Comparison of ENCODE assay signal across 1 cellular context in genomic region chr21:36479415-36480402, GRCh38.
TF ChIP-seq lines count a peak whose summit lies in the region.

CLDN14 (minus strand) TSS chr21:36480122; CDS start chr21:36461695, 18,427 bp downstream.

TF ChIP-seq in HepG2, 621 proteins besides CTCF, POLR2A, EP300 and RAD21 (continued from another document and continues in another):
- TF ChIP-seq ZNF646 (CRISPR knock-in tag; IDR thresholded peaks at IDR 0.05) (no peak), HOXA9 (CRISPR knock-in tag; IDR thresholded peaks at IDR 0.05; ENCODE audit: borderline replicate concordance) (no peak), SRSF4 (IDR thresholded peaks at IDR 0.05; ENCODE audit: low read depth, low read length, poor library complexity, severe bottlenecking) (no peak), HMGA1 (CRISPR knock-in tag; conservative IDR thresholded peaks at IDR 0.05) (no peak), ZNF766 (CRISPR knock-in tag; IDR thresholded peaks at IDR 0.05; ENCODE audit: borderline replicate concordance) (peak; percentile 61; the same call in 1 of the 2 replicates), ZNF572 (CRISPR knock-in tag; IDR thresholded peaks at IDR 0.05) (peak; percentile 65; the same call in 1 of the 2 replicates), REXO4 (CRISPR knock-in tag; IDR thresholded peaks at IDR 0.05; ENCODE audit: borderline replicate concordance) (no peak), ZKSCAN1 (IDR thresholded peaks at IDR 0.05; ENCODE audit: low read length) (peak; percentile 39; the same call in 1 of the 2 replicates), ZFP82 (CRISPR knock-in tag; IDR thresholded peaks at IDR 0.05; ENCODE audit: borderline replicate concordance) (no peak), MAFG (CRISPR knock-in tag; IDR thresholded peaks at IDR 0.05) (no peak; the same call in 1 of the 2 replicates), SMAD9 (CRISPR knock-in tag; IDR thresholded peaks at IDR 0.05) (no peak), ZBTB43 (CRISPR knock-in tag; conservative IDR thresholded peaks at IDR 0.05) (peak; percentile 81), HOXA5 (CRISPR knock-in tag; IDR thresholded peaks at IDR 0.05) (peak; percentile 68; the same call in 1 of the 2 replicates), MAFF (IDR thresholded peaks at IDR 0.05; ENCODE audit: low read depth, low read length) (no peak), ZNF776 (CRISPR knock-in tag; IDR thresholded peaks at IDR 0.05) (peak; percentile 62; the same call in 1 of the 2 replicates), ZNF609 (CRISPR knock-in tag; IDR thresholded peaks at IDR 0.05; ENCODE audit: borderline replicate concordance) (peak; percentile 92), CBX1 (IDR thresholded peaks at IDR 0.05; ENCODE audit: low read depth) (no peak), HHEX (CRISPR knock-in tag; IDR thresholded peaks at IDR 0.05) (peak; percentile 60; the same call in 1 of the 2 replicates), ATF6 (CRISPR knock-in tag; conservative IDR thresholded peaks at IDR 0.05) (no peak), ZNF30 (CRISPR knock-in tag; IDR thresholded peaks at IDR 0.05) (no peak), NR1H2 (CRISPR knock-in tag; IDR thresholded peaks at IDR 0.05; ENCODE audit: borderline replicate concordance, low read depth) (no peak), ELK4 (CRISPR knock-in tag; IDR thresholded peaks at IDR 0.05; ENCODE audit: borderline replicate concordance) (no peak), ZNF687 (CRISPR knock-in tag; IDR thresholded peaks at IDR 0.05) (peak; percentile 85), TEAD3 (CRISPR knock-in tag; optimal IDR thresholded peaks at IDR 0.05; ENCODE audit: borderline replicate concordance) (peak; percentile 93), NCOA1 (CRISPR knock-in tag; IDR thresholded peaks at IDR 0.05) (peak; percentile 80; the same call in 1 of the 2 replicates), ZNF614 (CRISPR knock-in tag; IDR thresholded peaks at IDR 0.05; ENCODE audit: borderline replicate concordance) (peak; percentile 92), TAF1 (CRISPR knock-in tag; IDR thresholded peaks at IDR 0.05) (no peak), TBP (CRISPR knock-in tag; IDR thresholded peaks at IDR 0.05) (no peak), ARNT2 (CRISPR knock-in tag; IDR thresholded peaks at IDR 0.05; ENCODE audit: low read depth) (0 out of 2 replicates have a peak, but pooled peaks have one; percentile 22), NCOA2 (CRISPR knock-in tag; IDR thresholded peaks at IDR 0.05) (peak; percentile 70; the same call in 1 of the 2 replicates), KLF13 (CRISPR knock-in tag; IDR thresholded peaks at IDR 0.05) (no peak), ZNF224 (CRISPR knock-in tag; IDR thresholded peaks at IDR 0.05) (0 out of 2 replicates have a peak, but pooled peaks have one; percentile 20), IRF9 (CRISPR knock-in tag; IDR thresholded peaks at IDR 0.05; ENCODE audit: borderline replicate concordance) (peak; percentile 80; the same call in 1 of the 2 replicates), CHD4 (IDR thresholded peaks at IDR 0.05; ENCODE audit: borderline replicate concordance, low read length) (peak; percentile 62; the same call in 1 of the 2 replicates), JUND (CRISPR knock-in tag; IDR thresholded peaks at IDR 0.05) (peak; percentile 80), RELA (CRISPR knock-in tag; IDR thresholded peaks at IDR 0.05) (no peak)
